Comparison of ENCODE assay signal across 1 cellular context in genomic region chr19:4266253-4267000, GRCh38.
TF ChIP-seq lines count a peak whose summit lies in the region.

No MANE protein-coding gene starts in this region.

TF ChIP-seq in HCT116, 20 proteins besides CTCF, POLR2A, EP300 and RAD21:
- no peak for TF ChIP-seq SIN3A (IDR thresholded peaks at IDR 0.05; ENCODE audit: low read depth)
- TF ChIP-seq ZBTB33 (IDR thresholded peaks at IDR 0.05; ENCODE audit: extremely low read depth, insufficient replicate concordance, low read length), result no peak
- no peak for TF ChIP-seq CBX3 (IDR thresholded peaks at IDR 0.05; ENCODE audit: low read depth)
- no peak for TF ChIP-seq SRF (IDR thresholded peaks at IDR 0.05; ENCODE audit: low read depth)
- TF ChIP-seq ATF3 (IDR thresholded peaks at IDR 0.05), result no peak
- no peak for TF ChIP-seq EZH2phosphoT487 (IDR thresholded peaks at IDR 0.05; ENCODE audit: borderline replicate concordance)
- no peak for TF ChIP-seq FOSL1 (IDR thresholded peaks at IDR 0.05; ENCODE audit: low read depth)
- no peak for TF ChIP-seq CEBPB (IDR thresholded peaks at IDR 0.05; ENCODE audit: low read depth)
- TF ChIP-seq JUND (IDR thresholded peaks at IDR 0.05), result no peak
- TF ChIP-seq TCF7L2 (IDR thresholded peaks at IDR 0.05; ENCODE audit: borderline replicate concordance, extremely low read depth, insufficient read depth, insufficient read length), result no peak
- TF ChIP-seq EZH2 (IDR thresholded peaks at IDR 0.05), result no peak
